In genomic region chr6:158648682-158649131, GRCh38 we compare ENCODE assay signal across 8 cellular contexts. TPM values are rescaled to one million over a fixed set of nuclear protein-coding genes. Genes with fewer than 3 reads are reported as not detected.
A peak's percentile ranks its signal among the peaks of the same experiment; 100 is the strongest.
DNase-seq lines count a peak whose midpoint lies in the region; ATAC-seq, FAIRE-seq and TF ChIP-seq lines count a peak whose summit lies in the region.

No MANE protein-coding gene starts in this region.

- H3K27ac Mint-ChIP-seq in IgD-negative memory B cell, result peak overlapping the region in 2 of 3 donors; percentile 84 to 92

- peak; percentile 31 for ATAC-seq in GM18873 (IDR thresholded peaks at IDR 0.05; ENCODE audit: low FRiP score, unreplicated experiment)
- no peak for ATAC-seq in GM19023 (IDR thresholded peaks at IDR 0.05; ENCODE audit: unreplicated experiment)

- H3K79me2 ChIP-seq in osteoblast (ENCODE audit: insufficient read depth, low read length), result peaks cover 7% of the 10 kb centered on the region

- DNase-seq in AG04449 (ENCODE audit: low read depth, low spot score) (peak; percentile 91), bronchial epithelial cell (ENCODE audit: low read depth) (peak; percentile 94), osteoblast (ENCODE audit: insufficient read length, low spot score, missing footprints) (peak; percentile 89), NCI-H2196 treated with DMSO at 0.1 percent for 48 hours (lab: John Stamatoyannopoulos, UW; ENCODE audit: unreplicated experiment) (no peak), NCI-H1417 (lab: John Stamatoyannopoulos, UW) (no peak)

- POLR2A ChIA-PET in AG04449 (lab: Yijun Ruan, JAX), result interaction anchor here (1.4 kb wide), 1 partner anchor 10 kb away, joined by 3 read pairs; no protein-coding TSS in a partner anchor

- no peaks in the 10 kb centered on the region for H3K9me3 Mint-ChIP-seq in IgD-negative memory B cell

- peak overlapping the region; percentile 80 for H3K4me2 ChIP-seq in osteoblast (ENCODE audit: insufficient read depth, low read length)

- no peak for FAIRE-seq in bronchial epithelial cell (lab: Jason Lieb, UNC)

- peaks cover 23% of the 10 kb centered on the region for H3K4me1 ChIP-seq in osteoblast (ENCODE audit: insufficient read depth, low read length)

- H3K36me3 ChIP-seq in bronchial epithelial cell (ENCODE audit: control insufficient read depth, insufficient read depth, low read length), result no peaks in the 10 kb centered on the region
- H3K36me3 ChIP-seq in osteoblast (ENCODE audit: insufficient read depth, low read length), result no peaks in the 10 kb centered on the region

- peaks cover 12 to 39% (median 35%) of the 10 kb centered on the region in 3 donors for H3K4me1 Mint-ChIP-seq in IgD-negative memory B cell

- H3K4me3 Mint-ChIP-seq in IgD-negative memory B cell, result peak overlapping the region in 3 of 4 donors; percentile 19 to 88 (median 77)

- no peaks in the 10 kb centered on the region for H3K27me3 Mint-ChIP-seq in IgD-negative memory B cell

- H2AFZ ChIP-seq in osteoblast (ENCODE audit: low read length), result no peak overlapping the region

- peak overlapping the region; percentile 100 for H3K27ac ChIP-seq in osteoblast (ENCODE audit: low read depth, low read length)

- CTCF ChIA-PET in AG04449 (lab: Yijun Ruan, JAX), result interaction anchor here (0.8 to 4.5 kb wide), 8 partner anchors 11 to 435 kb away, joined by 3 to 27 read pairs (median 6); no protein-coding TSS in a partner anchor

- H3K27me3 ChIP-seq in bronchial epithelial cell (ENCODE audit: control insufficient read depth, insufficient read depth, low read length) (no peaks in the 10 kb centered on the region), osteoblast (ENCODE audit: insufficient read depth, low read length) (no peaks in the 10 kb centered on the region)

- H3K9me3 ChIP-seq in osteoblast (ENCODE audit: low read depth, low read length), result no peaks in the 10 kb centered on the region

- TF ChIP-seq CTCF in AG04449 (IDR thresholded peaks at IDR 0.05; ENCODE audit: insufficient read depth, low read length, missing control alignments) (no peak), bronchial epithelial cell (IDR thresholded peaks at IDR 0.05; ENCODE audit: insufficient read depth, low read length, severe bottlenecking) (no peak), osteoblast (IDR thresholded peaks at IDR 0.05; ENCODE audit: extremely low read depth, low read depth, low read length) (no peak)

- no peaks in the 10 kb centered on the region for H4K20me1 ChIP-seq in osteoblast (ENCODE audit: insufficient read depth, low read length)

- H3K36me3 Mint-ChIP-seq in IgD-negative memory B cell, result peaks cover 1% of the 10 kb centered on the region

- H3K4me3 ChIP-seq in AG04449 (ENCODE audit: low read depth, low read length) (no peak overlapping the region), bronchial epithelial cell (ENCODE audit: low read depth, low read length) (no peak overlapping the region), osteoblast (ENCODE audit: insufficient read depth, low read length) (peak overlapping the region; percentile 45)

RNA-seq across cellular contexts. Expression of gene SYTL3, which starts 1.1 kb away (rescaled TPM):
- 1.8 TPM for polyA plus RNA-seq in IgD-negative memory B cell
- total RNA-seq in bronchial epithelial cell (1.1 and 2.4 TPM in 2 replicates), osteoblast (1.5 and 2.2 TPM in 2 replicates)

RNA-seq across cellular contexts. Expression of gene DYNLT1, which starts 4.2 kb away (rescaled TPM):
- 48.6 TPM for polyA plus RNA-seq in IgD-negative memory B cell
- total RNA-seq in bronchial epithelial cell, result 43.4 and 101 TPM in 2 replicates
- 54.3 and 70.4 TPM in 2 replicates for total RNA-seq in osteoblast

Comparison
In these comparisons a context has a peak if more than half of its experiments do, and no peak if none do; other contexts are left out.
1. DNase-seq: peak in AG04449 (single experiment), bronchial epithelial cell (single experiment) and osteoblast (single experiment); none in NCI-H2196 treated with DMSO at 0.1 percent for 48 hours (single experiment) and NCI-H1417 (0 of 3).